In genomic region chr11:93829598-93829997, GRCh38 we compare ENCODE assay signal across 33 cellular contexts. TPM values are rescaled to one million over a fixed set of nuclear protein-coding genes. Genes with fewer than 3 reads are reported as not detected.
"Had no signal": no experiment of that assay in that cellular context is flagged by ENCODE, and none has a peak within 500 bp of the region (broad histone marks: within the 10 kb centered on the region; RNA-seq: fewer than 3 reads in every experiment).

No MANE protein-coding gene starts in this region.

- H3K27ac Mint-ChIP-seq: naive thymus-derived CD4-positive, alpha-beta T cell; natural killer cell; nephron; progenitor cell of endocrine pancreas; stimulated activated memory B cell treated with anti-CD40 and anti-IgM and Interleukin-4, amounts not matched to agents 10 μg/mL and 1 μg/mL and 100 μg/mL, for 72 hours; type B pancreatic cell had no signal

- H3K4me1 Mint-ChIP-seq: naive thymus-derived CD4-positive, alpha-beta T cell; natural killer cell; nephron; neural crest cell; stimulated activated memory B cell treated with anti-CD40 and anti-IgM and Interleukin-4, amounts not matched to agents 10 μg/mL and 1 μg/mL and 100 μg/mL, for 72 hours; stimulated activated naive CD8-positive, alpha-beta T cell treated with anti-CD3 and anti-CD28 coated beads, Interleukin-15, amount 100 ng/mL, for 72 hours had no signal

- H3K79me2 ChIP-seq: parathyroid adenoma had no signal

- ATAC-seq: naive thymus-derived CD4-positive, alpha-beta T cell; psoas muscle; right cardiac atrium; sciatic nerve; stimulated activated memory B cell treated with anti-CD40 and anti-IgM and Interleukin-4, amounts not matched to agents 10 μg/mL and 1 μg/mL and 100 μg/mL, for 72 hours; stimulated activated naive CD8-positive, alpha-beta T cell treated with anti-CD3 and anti-CD28 coated beads, Interleukin-15, amount 100 ng/mL, for 72 hours; stimulated activated naive CD8-positive, alpha-beta T cell treated with anti-CD3 and anti-CD28 coated beads, Interleukin-15, Interleukin-2, amounts not matched to agents 100 U/mL and 50 U/mL, for 24 hours; upper lobe of right lung had no signal

- H3K4me3 Mint-ChIP-seq: naive thymus-derived CD4-positive, alpha-beta T cell; natural killer cell; nephron; neural crest cell; stimulated activated memory B cell treated with anti-CD40 and anti-IgM and Interleukin-4, amounts not matched to agents 10 μg/mL and 1 μg/mL and 100 μg/mL, for 72 hours; stimulated activated naive CD8-positive, alpha-beta T cell treated with anti-CD3 and anti-CD28 coated beads, Interleukin-15, amount 100 ng/mL, for 72 hours; type B pancreatic cell had no signal

- H3K27me3 ChIP-seq: neutrophil, ovary, spleen, suprapubic skin, testis, tibial artery, transverse colon, upper lobe of right lung, uterus had no signal

- H3K4me2 ChIP-seq: smooth muscle cell had no signal

- H3K36me3 ChIP-seq: neutrophil, ovary, spleen, suprapubic skin, tibial artery, transverse colon, upper lobe of right lung, uterus had no signal

- H3K9me3 ChIP-seq: neutrophil, ovary, psoas muscle, spleen, suprapubic skin, testis, tibial artery, transverse colon, upper lobe of right lung, uterus had no signal

- H3K27ac ChIP-seq: neutrophil, ovary, parathyroid adenoma, psoas muscle, skin epidermis, spleen, suprapubic skin, testis, tibial artery, transverse colon, upper lobe of right lung, uterus had no signal

- H3K9me3 Mint-ChIP-seq: naive thymus-derived CD4-positive, alpha-beta T cell; natural killer cell; nephron; neural crest cell; stimulated activated memory B cell treated with anti-CD40 and anti-IgM and Interleukin-4, amounts not matched to agents 10 μg/mL and 1 μg/mL and 100 μg/mL, for 72 hours; stimulated activated naive CD8-positive, alpha-beta T cell treated with anti-CD3 and anti-CD28 coated beads, Interleukin-15, amount 100 ng/mL, for 72 hours had no signal

- H3K4me1 ChIP-seq: parathyroid adenoma, psoas muscle, spleen, suprapubic skin, testis, tibial artery, upper lobe of right lung, uterus had no signal

- H3K27me3 Mint-ChIP-seq: progenitor cell of endocrine pancreas; stimulated activated naive CD8-positive, alpha-beta T cell treated with anti-CD3 and anti-CD28 coated beads, Interleukin-15, amount 100 ng/mL, for 72 hours; type B pancreatic cell had no signal

- DNase-seq: naive thymus-derived CD4-positive, alpha-beta T cell; natural killer cell; nucleus accumbens; ovary; posterior cingulate gyrus; psoas muscle; right cardiac atrium; spleen; stimulated activated CD4-positive, alpha-beta T cell treated with anti-CD3 and anti-CD28 coated beads, Interleukin-12 subunit alpha, Interleukin-12 subunit beta, amount 100 ng/mL, for 4 hours; stimulated activated CD4-positive, alpha-beta T cell treated with anti-CD3 and anti-CD28 coated beads, Interleukin-1b, Interleukin-23, amount 100 ng/mL, for 48 hours; stimulated activated CD4-positive, alpha-beta T cell treated with anti-CD3 and anti-CD28 coated beads, Interleukin-4, amount 100 ng/mL, for 1 hour; stimulated activated CD4-positive, alpha-beta T cell treated with anti-CD3 and anti-CD28 coated beads, Interleukin-4, amount 100 ng/mL, for 4 hours; stimulated activated CD8-positive, alpha-beta memory T cell treated with anti-CD3 and anti-CD28 coated beads, Interleukin-4, amount 100 ng/mL, for 48 hours; stimulated activated naive CD4-positive, alpha-beta T cell; stimulated activated naive CD8-positive, alpha-beta T cell treated with anti-CD3 and anti-CD28 coated beads, Interleukin-15, amount 100 ng/mL, for 72 hours; stimulated activated naive CD8-positive, alpha-beta T cell treated with anti-CD3 and anti-CD28 coated beads, Interleukin-15, Interleukin-2, amounts not matched to agents 100 U/mL and 50 U/mL, for 24 hours; substantia nigra; testis; tibial artery; transverse colon; upper lobe of right lung; uterus had no signal

- H3K4me3 ChIP-seq: ovary, psoas muscle, skin epidermis, smooth muscle cell, spleen, suprapubic skin, testis, tibial artery, transverse colon, upper lobe of right lung, uterus had no signal

- H3K9ac ChIP-seq: parathyroid adenoma had no signal

- H3K36me3 Mint-ChIP-seq: naive thymus-derived CD4-positive, alpha-beta T cell; natural killer cell; stimulated activated memory B cell treated with anti-CD40 and anti-IgM and Interleukin-4, amounts not matched to agents 10 μg/mL and 1 μg/mL and 100 μg/mL, for 72 hours; type B pancreatic cell had no signal

- H2AFZ ChIP-seq: parathyroid adenoma had no signal

RNA-seq across cellular contexts. Expression of gene VSTM5, which starts 20.8 kb away (rescaled TPM):
- total RNA-seq: naive thymus-derived CD4-positive, alpha-beta T cell; natural killer cell; neural crest cell; spleen; upper lobe of right lung had no signal
- polyA plus RNA-seq: naive thymus-derived CD4-positive, alpha-beta T cell; spleen had no signal
